Comparison of ENCODE assay signal across 11 cellular contexts in the genomic region with DNA sequence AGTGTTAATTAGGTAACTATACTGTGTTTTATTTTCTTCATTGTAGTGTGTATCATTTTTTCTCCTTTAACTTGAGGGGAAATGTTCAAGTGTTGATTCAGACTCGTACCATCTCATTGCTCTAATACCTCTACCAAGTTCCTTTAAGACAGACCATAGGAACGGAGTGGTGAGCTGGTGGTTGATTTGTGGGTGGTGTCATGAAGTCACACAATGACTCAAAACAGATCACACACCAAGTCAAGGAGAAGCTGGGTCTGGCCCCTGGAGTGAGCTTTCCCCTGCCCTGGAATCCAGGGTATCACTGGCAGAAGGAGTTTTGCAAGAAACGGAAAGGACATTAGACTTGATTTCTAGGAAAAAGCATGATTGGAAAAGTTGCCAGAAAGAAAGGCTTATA.
DNase-seq lines count a peak whose midpoint lies in the region; ATAC-seq, FAIRE-seq and TF ChIP-seq lines count a peak whose summit lies in the region.
"Had no signal": no experiment of that assay in that cellular context is flagged by ENCODE, and none has a peak within 500 bp of the region (broad histone marks: within the 10 kb centered on the region; RNA-seq: fewer than 3 reads in every experiment).

No MANE protein-coding gene starts in this region.

- H3K27me3 Mint-ChIP-seq in activated CD4-positive, alpha-beta T cell treated with anti-CD3 and anti-CD28 coated beads for 36 hours: no peaks in the 10 kb centered on the region

- ATAC-seq in activated CD4-positive, alpha-beta T cell treated with anti-CD3 and anti-CD28 coated beads for 36 hours: peak; percentile 40

- no peak for TF ChIP-seq CTCF in bronchial epithelial cell (IDR thresholded peaks at IDR 0.05; ENCODE audit: insufficient read depth, low read length, severe bottlenecking)
- TF ChIP-seq CTCF in osteoblast (IDR thresholded peaks at IDR 0.05; ENCODE audit: extremely low read depth, low read depth, low read length): no peak
- TF ChIP-seq CTCF in tibial artery (IDR thresholded peaks at IDR 0.05): no peak

- no peaks in the 10 kb centered on the region for H3K36me3 ChIP-seq in bronchial epithelial cell (ENCODE audit: control insufficient read depth, insufficient read depth, low read length)
- no peaks in the 10 kb centered on the region for H3K36me3 ChIP-seq in osteoblast (ENCODE audit: insufficient read depth, low read length)
- no peaks in the 10 kb centered on the region for H3K36me3 ChIP-seq in tibial artery

- H3K9me3 Mint-ChIP-seq in activated CD4-positive, alpha-beta T cell treated with anti-CD3 and anti-CD28 coated beads for 36 hours (ENCODE audit: low read depth): no peaks in the 10 kb centered on the region

- intact Hi-C loops in activated CD4-positive, alpha-beta T cell treated with anti-CD3 and anti-CD28 coated beads for 36 hours (cut with DNase I, micrococcal nuclease): loop anchor here in 1 of 2 experiments (5.0 kb wide), 2 partner anchors 62 to 123 kb away; no protein-coding TSS in a partner anchor
- intact Hi-C loops in tibial artery (cut with DNase I; ENCODE audit: low total_unique reads): no loop called here

- H3K4me1 ChIP-seq in osteoblast (ENCODE audit: insufficient read depth, low read length) (no peaks in the 10 kb centered on the region), tibial artery (no peaks in the 10 kb centered on the region)

- POLR2A ChIA-PET in activated CD4-positive, alpha-beta T cell treated with anti-CD3 and anti-CD28 coated beads for 36 hours (lab: Charles Lee): interaction anchor here (0.9 kb wide), 1 partner anchor 20 kb away, joined by 3 read pairs; no protein-coding TSS in a partner anchor
- POLR2A ChIA-PET in HEK293T (lab: Yijun Ruan, JAX): no interaction called here

- no peak overlapping the region for H3K27ac ChIP-seq in osteoblast (ENCODE audit: low read depth, low read length)
- H3K27ac ChIP-seq in tibial artery: no peak overlapping the region

- no peak overlapping the region for H3K4me2 ChIP-seq in osteoblast (ENCODE audit: insufficient read depth, low read length)

- H3K79me2 ChIP-seq in osteoblast (ENCODE audit: insufficient read depth, low read length): no peaks in the 10 kb centered on the region

- peaks cover 2% of the 10 kb centered on the region for H3K27me3 ChIP-seq in bronchial epithelial cell (ENCODE audit: control insufficient read depth, insufficient read depth, low read length)
- peaks cover 7% of the 10 kb centered on the region for H3K27me3 ChIP-seq in osteoblast (ENCODE audit: insufficient read depth, low read length)
- H3K27me3 ChIP-seq in tibial artery: no peaks in the 10 kb centered on the region

- H3K9me3 ChIP-seq in osteoblast (ENCODE audit: low read depth, low read length) (no peaks in the 10 kb centered on the region), tibial artery (no peaks in the 10 kb centered on the region)

- H2AFZ ChIP-seq in osteoblast (ENCODE audit: low read length): no peak overlapping the region

- no peaks in the 10 kb centered on the region for H3K36me3 Mint-ChIP-seq in activated CD4-positive, alpha-beta T cell treated with anti-CD3 and anti-CD28 coated beads for 36 hours (ENCODE audit: low read depth)

- H3K4me1 Mint-ChIP-seq in activated CD4-positive, alpha-beta T cell treated with anti-CD3 and anti-CD28 coated beads for 36 hours: peaks cover 40% of the 10 kb centered on the region

- CTCF ChIA-PET in activated CD4-positive, alpha-beta T cell treated with anti-CD3 and anti-CD28 coated beads for 36 hours (lab: Charles Lee): interaction anchor here (1.4 kb wide), 1 partner anchor 18 kb away, joined by 9 read pairs; no protein-coding TSS in a partner anchor
- CTCF ChIA-PET in HEK293T (lab: Yijun Ruan, JAX): interaction anchor here (0.6 kb wide), 1 partner anchor 1290 kb away, joined by 3 read pairs; no protein-coding TSS in a partner anchor

- no peak for FAIRE-seq in bronchial epithelial cell (lab: Jason Lieb, UNC)
- FAIRE-seq: endometrium had no signal

- no peak overlapping the region for H3K4me3 ChIP-seq in bronchial epithelial cell (ENCODE audit: low read depth, low read length)
- no peak overlapping the region for H3K4me3 ChIP-seq in osteoblast (ENCODE audit: insufficient read depth, low read length)
- no peak overlapping the region for H3K4me3 ChIP-seq in tibial artery

- no peak overlapping the region for H3K4me3 Mint-ChIP-seq in activated CD4-positive, alpha-beta T cell treated with anti-CD3 and anti-CD28 coated beads for 36 hours

- peak; percentile 67 for DNase-seq in activated CD4-positive, alpha-beta T cell treated with anti-CD3 and anti-CD28 coated beads for 36 hours
- no peak for DNase-seq in activated CD4-positive, alpha-beta T cell treated with anti-CD3 and anti-CD28 coated beads for 1 hour
- DNase-seq in HT1080 (ENCODE audit: low read depth): peak; percentile 68
- DNase-seq in bronchial epithelial cell (ENCODE audit: low read depth): peak; percentile 77
- peak; percentile 84 for DNase-seq in osteoblast (ENCODE audit: insufficient read length, low spot score, missing footprints)
- DNase-seq in effector CD8-positive, alpha-beta T cell (lab: John Stamatoyannopoulos, UW): no peak
- DNase-seq in tibial artery: no peak
- no peak for DNase-seq in HEK293T (ENCODE audit: extremely low spot score)
- DNase-seq: amniotic stem cell, NCI-H524 had no signal

- H3K27ac Mint-ChIP-seq in activated CD4-positive, alpha-beta T cell treated with anti-CD3 and anti-CD28 coated beads for 36 hours: no peak overlapping the region

- no peaks in the 10 kb centered on the region for H4K20me1 ChIP-seq in osteoblast (ENCODE audit: insufficient read depth, low read length)

TF ChIP-seq in HEK293T, 16 proteins besides CTCF, POLR2A, EP300 and RAD21:
- TF ChIP-seq BHLHE40 (IDR thresholded peaks at IDR 0.05; ENCODE audit: borderline replicate concordance): no peak
- TF ChIP-seq L3MBTL2 (conservative IDR thresholded peaks at IDR 0.05): no peak
- no peak for TF ChIP-seq TARDBP (IDR thresholded peaks at IDR 0.05)
- no peak for TF ChIP-seq HDGF (IDR thresholded peaks at IDR 0.05; ENCODE audit: borderline replicate concordance)
- no peak for TF ChIP-seq FOXM1 (IDR thresholded peaks at IDR 0.05; ENCODE audit: borderline replicate concordance)
- no peak for TF ChIP-seq ELF4 (IDR thresholded peaks at IDR 0.05)
- no peak for TF ChIP-seq FOXA1 (IDR thresholded peaks at IDR 0.05)
- no peak for TF ChIP-seq SUZ12 (IDR thresholded peaks at IDR 0.05)
- no peak for TF ChIP-seq CTBP1 (IDR thresholded peaks at IDR 0.05; ENCODE audit: borderline replicate concordance)
- TF ChIP-seq NFRKB (IDR thresholded peaks at IDR 0.05): no peak
- TF ChIP-seq ZNF384 (IDR thresholded peaks at IDR 0.05): no peak
- TF ChIP-seq FOXK2 (IDR thresholded peaks at IDR 0.05): no peak
- no peak for TF ChIP-seq SP1 (IDR thresholded peaks at IDR 0.05)

Comparison
In these comparisons a context has a peak if more than half of its experiments do, and no peak if none do; other contexts are left out.
1. DNase-seq: peak in activated CD4-positive, alpha-beta T cell treated with anti-CD3 and anti-CD28 coated beads for 36 hours (single experiment), HT1080 (single experiment), bronchial epithelial cell (single experiment) and osteoblast (single experiment); none in activated CD4-positive, alpha-beta T cell treated with anti-CD3 and anti-CD28 coated beads for 1 hour (single experiment), effector CD8-positive, alpha-beta T cell (single experiment), tibial artery (0 of 2) and HEK293T (single experiment).